ENCODE assay signal across 1 cellular context in the genomic region with DNA sequence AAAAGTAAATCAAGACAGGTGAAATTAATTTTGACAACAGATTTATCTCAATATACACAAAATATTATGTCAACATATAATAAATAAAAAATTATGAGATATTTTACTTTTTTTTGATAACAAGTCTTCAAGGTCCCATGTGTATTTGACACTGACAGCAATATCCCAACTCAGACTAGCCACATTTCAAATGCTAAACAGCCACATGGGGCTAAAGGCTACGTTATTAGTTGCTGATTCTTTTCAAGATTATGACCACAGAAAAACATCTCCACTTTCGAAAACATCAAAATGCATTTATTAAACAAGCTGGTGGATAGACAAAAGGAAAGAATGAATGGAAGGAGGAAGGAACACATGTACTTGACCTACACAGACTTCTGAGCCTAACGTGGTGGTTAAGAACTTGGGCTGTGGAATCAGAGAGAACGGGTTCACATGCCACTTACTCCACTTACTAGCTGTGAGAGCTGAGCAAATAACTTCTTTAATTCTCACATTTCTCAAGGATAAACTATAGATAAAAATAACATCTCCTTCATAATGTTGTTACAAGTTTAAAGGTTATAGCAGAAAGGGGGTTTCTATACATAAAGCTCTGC.
TF ChIP-seq lines count a peak whose summit lies in the region.

No MANE protein-coding gene starts in this region.

TF ChIP-seq in SK-N-SH treated with all-trans-retinoic acid at 6 μM for 48 hours, 23 proteins besides CTCF, POLR2A, EP300 and RAD21 (continued from another document):
- TF ChIP-seq, protein P1, sequence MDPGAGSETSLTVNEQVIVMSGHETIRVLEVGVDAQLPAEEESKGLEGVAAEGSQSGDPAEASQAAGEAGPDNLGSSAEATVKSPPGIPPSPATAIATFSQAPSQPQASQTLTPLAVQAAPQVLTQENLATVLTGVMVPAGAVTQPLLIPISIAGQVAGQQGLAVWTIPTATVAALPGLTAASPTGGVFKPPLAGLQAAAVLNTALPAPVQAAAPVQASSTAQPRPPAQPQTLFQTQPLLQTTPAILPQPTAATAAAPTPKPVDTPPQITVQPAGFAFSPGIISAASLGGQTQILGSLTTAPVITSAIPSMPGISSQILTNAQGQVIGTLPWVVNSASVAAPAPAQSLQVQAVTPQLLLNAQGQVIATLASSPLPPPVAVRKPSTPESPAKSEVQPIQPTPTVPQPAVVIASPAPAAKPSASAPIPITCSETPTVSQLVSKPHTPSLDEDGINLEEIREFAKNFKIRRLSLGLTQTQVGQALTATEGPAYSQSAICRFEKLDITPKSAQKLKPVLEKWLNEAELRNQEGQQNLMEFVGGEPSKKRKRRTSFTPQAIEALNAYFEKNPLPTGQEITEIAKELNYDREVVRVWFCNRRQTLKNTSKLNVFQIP (CRISPR knock-in tag; IDR thresholded peaks at IDR 0.05; ENCODE audit: borderline replicate concordance, low read depth), result no peak
